In genomic region chr18:400466-400865, GRCh38 we compare ENCODE assay signal across 17 cellular contexts.
A peak's percentile ranks its signal among the peaks of the same experiment; 100 is the strongest.
DNase-seq lines count a peak whose midpoint lies in the region; ATAC-seq and TF ChIP-seq lines count a peak whose summit lies in the region.
"Had no signal": no experiment of that assay in that cellular context is flagged by ENCODE, and none has a peak within 500 bp of the region (broad histone marks: within the 10 kb centered on the region; RNA-seq: fewer than 3 reads in every experiment).

No MANE protein-coding gene starts in this region.

- peaks cover 3 to 32% (median 9%) of the 10 kb centered on the region in 9 donors for H3K4me1 ChIP-seq in heart right ventricle
- H3K4me1 ChIP-seq: gastrocnemius medialis, right lobe of liver had no signal

- H3K36me3 ChIP-seq in heart right ventricle, result no peaks in the 10 kb centered on the region
- H3K36me3 ChIP-seq: gastrocnemius medialis, right lobe of liver had no signal

- H3K27ac ChIP-seq in heart right ventricle, result no peak overlapping the region
- H3K27ac ChIP-seq: gastrocnemius medialis, right lobe of liver had no signal

- no peak for TF ChIP-seq CTCF in heart right ventricle (IDR thresholded peaks at IDR 0.05)

- intact Hi-C loops in heart right ventricle (cut with DNase I), result no loop called here

- WGBS in heart right ventricle, 2 donors, result 91 to 93% methylated on average over 5 of the region's 5 CpGs

- ATAC-seq in heart right ventricle, result no peak
- no peak for ATAC-seq in GM18511 (IDR thresholded peaks at IDR 0.05; ENCODE audit: unreplicated experiment)
- ATAC-seq: gastrocnemius medialis, right lobe of liver, WTC11 had no signal

- DNase-seq in EL (peak; percentile 90), NCI-H226 (peak; percentile 95), fibroblast of gingiva (ENCODE audit: low read depth) (peak; percentile 96), renal cortical epithelial cell (ENCODE audit: low read depth) (peak; percentile 15), heart right ventricle (no peak), HPDE6-E6E7 (ENCODE audit: extremely low spot score) (no peak), ecto neural progenitor cell (ENCODE audit: low spot score) (no peak)
- DNase-seq: activated naive CD8-positive, alpha-beta T cell treated with anti-CD3 and anti-CD28 coated beads, Interleukin-2, amount 10 ng/mL, durations not matched to agents 7 days and 5 days; CD4-positive, alpha-beta T cell; gastrocnemius medialis; islet precursor cell; naive B cell; NCI-H2081 treated with DMSO at 0.1 percent for 48 hours; right lobe of liver; stimulated activated naive CD4-positive, alpha-beta T cell treated with Interleukin-2 at 50 U/mL for 16 hours had no signal

- peaks cover 0 to 15% (median 9%) of the 10 kb centered on the region in 11 donors for H3K9me3 ChIP-seq in heart right ventricle
- H3K9me3 ChIP-seq: gastrocnemius medialis, right lobe of liver had no signal

- no peak overlapping the region for H3K4me3 ChIP-seq in heart right ventricle
- H3K4me3 ChIP-seq: gastrocnemius medialis, right lobe of liver had no signal

- H3K27me3 ChIP-seq in heart right ventricle, result no peaks in the 10 kb centered on the region
- H3K27me3 ChIP-seq: gastrocnemius medialis, right lobe of liver had no signal

Comparison
In these comparisons a context has a peak if more than half of its experiments do, and no peak if none do; other contexts are left out.
1. DNase-seq: peak in EL (single experiment), NCI-H226 (single experiment), fibroblast of gingiva (single experiment) and renal cortical epithelial cell (single experiment); none in heart right ventricle (0 of 2), HPDE6-E6E7 (single experiment) and ecto neural progenitor cell (single experiment).